Comparison of ENCODE assay signal across 28 cellular contexts in the genomic region with DNA sequence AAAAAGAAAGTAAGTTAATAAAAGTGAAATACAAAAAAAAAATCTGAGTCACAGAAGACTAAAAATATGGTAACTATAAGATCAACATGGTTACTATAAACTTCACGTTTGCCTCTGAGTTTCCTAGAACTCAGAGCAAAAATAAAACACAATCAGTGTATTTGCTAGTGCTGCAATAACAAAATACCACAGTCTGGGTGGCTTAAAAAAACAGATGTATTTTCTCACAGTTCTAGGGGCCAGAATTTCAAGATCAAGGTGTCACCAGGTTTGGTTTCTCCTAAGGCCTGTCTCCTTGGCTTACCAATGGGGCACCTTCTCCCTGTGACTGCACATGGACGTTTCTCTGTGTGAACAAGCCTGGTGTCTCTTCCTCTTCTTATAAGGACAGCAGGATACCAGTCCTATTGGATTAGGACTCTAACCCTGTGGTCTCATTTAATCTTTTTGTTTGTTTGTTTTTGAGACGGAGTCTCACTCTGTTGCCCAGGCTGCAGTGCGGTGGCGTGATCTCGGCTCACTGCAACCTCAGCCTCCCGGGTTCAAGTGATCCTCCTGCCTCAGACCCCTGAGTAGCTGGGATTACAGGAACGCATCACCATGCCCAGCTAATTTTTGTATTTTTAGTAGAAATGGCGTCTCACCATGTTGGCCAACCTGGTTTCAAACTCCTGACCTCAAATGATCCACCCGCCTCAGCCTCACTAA.
"Had no signal": no experiment of that assay in that cellular context is flagged by ENCODE, and none has a peak within 500 bp of the region (broad histone marks: within the 10 kb centered on the region; RNA-seq: fewer than 3 reads in every experiment).

No MANE protein-coding gene starts in this region.

- H3K9ac ChIP-seq: neural progenitor cell had no signal

- H3K27me3 ChIP-seq: left lung, neural progenitor cell, neutrophil, right atrium auricular region, stomach, testis, thyroid gland, transverse colon, upper lobe of left lung, vagina had no signal

- H3K4me3 ChIP-seq: left lung, lung, neural progenitor cell, right atrium auricular region, skin epidermis, stomach, testis, thyroid gland, transverse colon, upper lobe of left lung, vagina had no signal

- H3K4me1 ChIP-seq: left lung, neural progenitor cell, right atrium auricular region, stomach, testis, thyroid gland, upper lobe of left lung, vagina had no signal

- FAIRE-seq: keratinocyte had no signal

- ATAC-seq: left cardiac atrium; left lung; natural killer cell; sciatic nerve; stimulated activated naive B cell treated with anti-CD40 and anti-IgM and Interleukin-4, amounts not matched to agents 10 μg/mL and 1 μg/mL and 100 μg/mL, for 72 hours; stimulated activated naive CD8-positive, alpha-beta T cell treated with anti-CD3 and anti-CD28 coated beads, Interleukin-15, Interleukin-2, amounts not matched to agents 100 U/mL and 50 U/mL, for 24 hours had no signal

- H3K4me2 ChIP-seq: neural progenitor cell had no signal

- H3K36me3 ChIP-seq: left lung, neural progenitor cell, neutrophil, right atrium auricular region, stomach, thyroid gland, transverse colon, upper lobe of left lung, vagina had no signal

- H2AFZ ChIP-seq: neural progenitor cell had no signal

- H3K9me3 ChIP-seq: left lung, neutrophil, right atrium auricular region, stomach, testis, thyroid gland, transverse colon, upper lobe of left lung, vagina had no signal

- H3K27ac ChIP-seq: left lung, neural progenitor cell, neutrophil, right atrium auricular region, skin epidermis, stomach, testis, thyroid gland, transverse colon, upper lobe of left lung, vagina had no signal

- DNase-seq: hippocampal formation; kidney glomerular epithelial cell; left cardiac atrium; left lung; mesendoderm; naive B cell; natural killer cell; nephron progenitor cell; occipital lobe; stimulated activated CD4-positive, alpha-beta T cell treated with anti-CD3 and anti-CD28 coated beads, Interleukin-12 subunit alpha, Interleukin-12 subunit beta, amount 100 ng/mL, for 4 hours; stimulated activated CD4-positive, alpha-beta T cell treated with anti-CD3 and anti-CD28 coated beads, Interleukin-15, amount 100 ng/mL, for 24 hours; stimulated activated CD4-positive, alpha-beta T cell treated with anti-CD3 and anti-CD28 coated beads, Interleukin-2, amount 100 ng/mL, for 24 hours; stimulated activated CD4-positive, alpha-beta T cell treated with anti-CD3 and anti-CD28 coated beads, Interleukin-4, amount 100 ng/mL, for 1 hour; stimulated activated naive B cell treated with anti-CD40 and anti-IgM and Interleukin-4, amounts not matched to agents 10 μg/mL and 1 μg/mL and 100 μg/mL, for 72 hours; stimulated activated naive CD8-positive, alpha-beta T cell treated with anti-CD3 and anti-CD28 coated beads, Interleukin-15, Interleukin-2, amounts not matched to agents 100 U/mL and 50 U/mL, for 24 hours; stomach; testis; thyroid gland; transverse colon; upper lobe of left lung had no signal
